Comparison of ENCODE assay signal across 8 cellular contexts in genomic region chr20:13009682-13010406, GRCh38. TPM values are rescaled to one million over a fixed set of nuclear protein-coding genes. Genes with fewer than 3 reads are reported as not detected.
DNase-seq lines count a peak whose midpoint lies in the region; ATAC-seq, FAIRE-seq and TF ChIP-seq lines count a peak whose summit lies in the region.

No MANE protein-coding gene starts in this region.

- H3K4me3 ChIP-seq in bronchial epithelial cell (ENCODE audit: low read depth, low read length) = peak overlapping the region; percentile 37

- DNase-seq in A172 (ENCODE audit: low spot score) (peak; percentile 91), GM13976 (ENCODE audit: low spot score) (peak; percentile 48), NCI-H2029 treated with DMSO at 0.1 percent for 48 hours (lab: John Stamatoyannopoulos, UW) (peak; percentile 24), bronchial epithelial cell (ENCODE audit: low read depth) (peak; percentile 84), left lobe of liver (ENCODE audit: low spot score) (no peak), stromal cell of bone marrow (ENCODE audit: low read depth) (peak; percentile 93), 8988T (no peak)

- FAIRE-seq in bronchial epithelial cell (lab: Jason Lieb, UNC) = peak; percentile 36

- in situ Hi-C loops in GM13976 (cut with MboI; ENCODE audit: low sequenced_read_pairs, unreplicated experiment) = no loop called here

- TF ChIP-seq CTCF in GM13976 (IDR thresholded peaks at IDR 0.05; ENCODE audit: borderline replicate concordance, control extremely low read depth, extremely low read depth, insufficient read depth, missing control alignments) (no peak), bronchial epithelial cell (IDR thresholded peaks at IDR 0.05; ENCODE audit: insufficient read depth, low read length, severe bottlenecking) (no peak)

- H3K36me3 ChIP-seq in bronchial epithelial cell (ENCODE audit: control insufficient read depth, insufficient read depth, low read length) = no peaks in the 10 kb centered on the region

- H3K27me3 ChIP-seq in bronchial epithelial cell (ENCODE audit: control insufficient read depth, insufficient read depth, low read length) = no peaks in the 10 kb centered on the region

- ATAC-seq in HG02759 (IDR thresholded peaks at IDR 0.05; ENCODE audit: unreplicated experiment) = peak; percentile 95
- peak; percentile 68 for ATAC-seq in left lobe of liver

RNA-seq across cellular contexts. Expression of gene SPTLC3, which starts 1.1 kb away (rescaled TPM):
- 1.5 and 3.8 TPM in 2 replicates for total RNA-seq in A172 (2014; rRNA removed; shearing (Covaris generic))
- total RNA-seq in bronchial epithelial cell (2.4 and 4.6 TPM in 2 replicates), left lobe of liver (24.5 TPM)

Comparison
In these comparisons a context has a peak if more than half of its experiments do, and no peak if none do; other contexts are left out.
1. DNase-seq: peak in A172 (single experiment), GM13976 (single experiment), NCI-H2029 treated with DMSO at 0.1 percent for 48 hours (single experiment), bronchial epithelial cell (single experiment) and stromal cell of bone marrow (single experiment); none in left lobe of liver (single experiment) and 8988T (single experiment).